ENCODE assay signal across 20 cellular contexts in the genomic region with DNA sequence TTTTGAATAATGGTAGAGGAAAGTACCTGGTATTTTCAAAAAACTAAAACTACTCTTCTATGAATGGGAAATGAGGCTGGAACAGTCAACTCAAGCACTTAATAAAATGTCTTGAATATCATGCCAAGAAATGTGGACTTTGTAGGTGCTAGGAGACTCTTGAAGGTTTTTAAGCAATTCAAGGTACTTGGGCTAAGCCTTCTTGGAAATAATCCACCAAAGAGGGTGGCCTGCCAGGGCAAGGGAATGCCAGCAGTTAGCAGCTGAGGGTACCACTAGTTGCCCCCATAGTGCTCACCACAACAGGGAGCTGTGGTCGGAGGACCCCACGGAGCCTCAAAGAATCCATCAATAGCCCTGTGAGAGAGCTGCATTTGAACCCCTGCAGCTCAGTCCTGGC.
"Had no signal": no experiment of that assay in that cellular context is flagged by ENCODE, and none has a peak within 500 bp of the region (broad histone marks: within the 10 kb centered on the region; RNA-seq: fewer than 3 reads in every experiment).

No MANE protein-coding gene starts in this region.

- H3K36me3 Mint-ChIP-seq: activated naive CD4-positive, alpha-beta T cell treated with anti-CD3 and anti-CD28 coated beads, Interleukin-2, amount 10 ng/mL, durations not matched to agents 7 days and 5 days; natural killer cell had no signal

- H3K4me1 Mint-ChIP-seq: mesothelial cell of epicardium had no signal

- H3K27me3 ChIP-seq: heart left ventricle, sigmoid colon, tibial nerve, uterus had no signal

- H3K9me3 Mint-ChIP-seq: activated CD4-positive, alpha-beta memory T cell treated with anti-CD3 and anti-CD28 coated beads, Interleukin-2, amount 10 ng/mL, durations not matched to agents 7 days and 5 days; activated naive CD4-positive, alpha-beta T cell treated with anti-CD3 and anti-CD28 coated beads, Interleukin-2, amount 10 ng/mL, durations not matched to agents 7 days and 5 days; activated T-cell treated with anti-CD3 and anti-CD28 coated beads, Interleukin-2, amount 50 U/mL, for 72 hours; natural killer cell; stimulated activated naive CD8-positive, alpha-beta T cell treated with anti-CD3 and anti-CD28 coated beads, Interleukin-15, Interleukin-2, amounts not matched to agents 100 ng/mL and 50 ng/mL, for 24 hours had no signal

- H3K27me3 Mint-ChIP-seq: activated CD4-positive, alpha-beta memory T cell treated with anti-CD3 and anti-CD28 coated beads, Interleukin-2, amount 10 ng/mL, durations not matched to agents 7 days and 5 days; stimulated activated naive CD8-positive, alpha-beta T cell treated with anti-CD3 and anti-CD28 coated beads, Interleukin-15, Interleukin-2, amounts not matched to agents 100 ng/mL and 50 ng/mL, for 24 hours had no signal

- H3K36me3 ChIP-seq: heart left ventricle, sigmoid colon, tibial nerve, uterus had no signal

- DNase-seq: activated CD4-positive, alpha-beta memory T cell treated with anti-CD3 and anti-CD28 coated beads, Interleukin-2, amount 10 ng/mL, durations not matched to agents 7 days and 5 days; activated CD4-positive, alpha-beta T cell treated with anti-CD3 and anti-CD28 coated beads for 48 hours; activated effector memory CD4-positive, alpha-beta T cell treated with Interleukin-2 at 50 U/mL for 16 hours; activated naive CD4-positive, alpha-beta T cell treated with anti-CD3 and anti-CD28 coated beads, Interleukin-2, amount 10 ng/mL, durations not matched to agents 7 days and 5 days; activated T-cell treated with anti-CD3 and anti-CD28 coated beads, Interleukin-2, amount 50 U/mL, for 72 hours; amygdala; cerebellar nuclear complex; cortex of kidney; effector CD4-positive, alpha-beta T cell; heart left ventricle; natural killer cell; retina; sigmoid colon; stimulated activated CD4-positive, alpha-beta T cell treated with anti-CD3 and anti-CD28 coated beads, Interleukin-4, amount 100 ng/mL, for 1 hour; uterus had no signal

- H3K4me3 ChIP-seq: heart left ventricle, sigmoid colon, smooth muscle cell, tibial nerve, uterus had no signal

- H3K27ac ChIP-seq: heart left ventricle, sigmoid colon, tibial nerve, uterus had no signal

- H3K9me3 ChIP-seq: heart left ventricle, sigmoid colon, tibial nerve, uterus had no signal

- H3K4me3 Mint-ChIP-seq: activated CD4-positive, alpha-beta memory T cell treated with anti-CD3 and anti-CD28 coated beads, Interleukin-2, amount 10 ng/mL, durations not matched to agents 7 days and 5 days; activated naive CD4-positive, alpha-beta T cell treated with anti-CD3 and anti-CD28 coated beads, Interleukin-2, amount 10 ng/mL, durations not matched to agents 7 days and 5 days; activated T-cell treated with anti-CD3 and anti-CD28 coated beads, Interleukin-2, amount 50 U/mL, for 72 hours; mesothelial cell of epicardium; natural killer cell; stimulated activated naive CD8-positive, alpha-beta T cell treated with anti-CD3 and anti-CD28 coated beads, Interleukin-15, Interleukin-2, amounts not matched to agents 100 ng/mL and 50 ng/mL, for 24 hours had no signal

- H3K4me2 ChIP-seq: smooth muscle cell had no signal

- H3K4me1 ChIP-seq: uterus had no signal

- H3K27ac Mint-ChIP-seq: activated CD4-positive, alpha-beta memory T cell treated with anti-CD3 and anti-CD28 coated beads, Interleukin-2, amount 10 ng/mL, durations not matched to agents 7 days and 5 days; activated naive CD4-positive, alpha-beta T cell treated with anti-CD3 and anti-CD28 coated beads, Interleukin-2, amount 10 ng/mL, durations not matched to agents 7 days and 5 days; activated T-cell treated with anti-CD3 and anti-CD28 coated beads, Interleukin-2, amount 50 U/mL, for 72 hours; mesothelial cell of epicardium; natural killer cell; progenitor cell of endocrine pancreas; stimulated activated naive CD8-positive, alpha-beta T cell treated with anti-CD3 and anti-CD28 coated beads, Interleukin-15, Interleukin-2, amounts not matched to agents 100 ng/mL and 50 ng/mL, for 24 hours had no signal

- ATAC-seq: activated T-cell treated with anti-CD3 and anti-CD28 coated beads, Interleukin-2, amount 50 U/mL, for 72 hours; heart left ventricle; natural killer cell had no signal
